Comparison of ENCODE assay signal across 28 cellular contexts in genomic region chr12:109579639-109580038, GRCh38.
"Had no signal": no experiment of that assay in that cellular context is flagged by ENCODE, and none has a peak within 500 bp of the region (broad histone marks: within the 10 kb centered on the region; RNA-seq: fewer than 3 reads in every experiment).

No MANE protein-coding gene starts in this region.

- H3K27ac ChIP-seq: WERI-Rb-1 had no signal

- ATAC-seq: activated CD8-positive, alpha-beta memory T cell treated with anti-CD3 and anti-CD28 coated beads, Interleukin-2, amount 10 ng/mL, durations not matched to agents 7 days and 5 days; activated naive CD8-positive, alpha-beta T cell treated with anti-CD3 and anti-CD28 coated beads, Interleukin-2, amount 50 U/mL, for 24 hours; Panc1; SK-N-SH treated with all-trans-retinoic acid at 6 μM for 48 hours; T-cell had no signal

- DNase-seq: activated CD4-positive, alpha-beta memory T cell treated with anti-CD3 and anti-CD28 coated beads, Interleukin-2, amount 10 ng/mL, durations not matched to agents 7 days and 5 days; activated CD4-positive, alpha-beta T cell treated with anti-CD3 and anti-CD28 coated beads for 1 hour; activated CD4-positive, alpha-beta T cell treated with anti-CD3 and anti-CD28 coated beads for 48 hours; activated CD4-positive, CD25-positive, alpha-beta regulatory T cell; activated CD8-positive, alpha-beta memory T cell treated with anti-CD3 and anti-CD28 coated beads for 24 hours; activated CD8-positive, alpha-beta memory T cell treated with anti-CD3 and anti-CD28 coated beads, Interleukin-2, amount 10 ng/mL, durations not matched to agents 7 days and 5 days; activated CD8-positive, alpha-beta memory T cell treated with anti-CD3 and anti-CD28 coated beads, Interleukin-2, amount 50 U/mL, for 48 hours; activated effector memory CD4-positive, alpha-beta T cell treated with Interleukin-2 at 50 U/mL for 16 hours; activated naive CD4-positive, alpha-beta T cell treated with anti-CD3 and anti-CD28 coated beads, Interleukin-2, amount 10 ng/mL, durations not matched to agents 7 days and 5 days; activated naive CD8-positive, alpha-beta T cell treated with anti-CD3 and anti-CD28 coated beads, Interleukin-2, amount 50 U/mL, for 24 hours; activated T-cell treated with anti-CD3 and anti-CD28 coated beads, Interleukin-2, amount 50 U/mL, for 48 hours; central memory CD4-positive, alpha-beta T cell; Karpas-422; KBM-7; NCI-H1105; NCI-H1417 treated with DMSO at 0.1 percent for 48 hours; NCI-H187 treated with DMSO at 0.1 percent for 48 hours; NCI-H2081; NCI-H510A; NCI-H526; NCI-H748 treated with DMSO at 0.1 percent for 48 hours; NK-92 treated with Interleukin-12 subunit alpha and Interleukin-12 subunit beta, amount 100 ng/mL, for 24 hours; SIG-M5; T-cell; T1000; WERI-Rb-1 had no signal
